15 cellular contexts compared by ENCODE assay signal in the genomic region with DNA sequence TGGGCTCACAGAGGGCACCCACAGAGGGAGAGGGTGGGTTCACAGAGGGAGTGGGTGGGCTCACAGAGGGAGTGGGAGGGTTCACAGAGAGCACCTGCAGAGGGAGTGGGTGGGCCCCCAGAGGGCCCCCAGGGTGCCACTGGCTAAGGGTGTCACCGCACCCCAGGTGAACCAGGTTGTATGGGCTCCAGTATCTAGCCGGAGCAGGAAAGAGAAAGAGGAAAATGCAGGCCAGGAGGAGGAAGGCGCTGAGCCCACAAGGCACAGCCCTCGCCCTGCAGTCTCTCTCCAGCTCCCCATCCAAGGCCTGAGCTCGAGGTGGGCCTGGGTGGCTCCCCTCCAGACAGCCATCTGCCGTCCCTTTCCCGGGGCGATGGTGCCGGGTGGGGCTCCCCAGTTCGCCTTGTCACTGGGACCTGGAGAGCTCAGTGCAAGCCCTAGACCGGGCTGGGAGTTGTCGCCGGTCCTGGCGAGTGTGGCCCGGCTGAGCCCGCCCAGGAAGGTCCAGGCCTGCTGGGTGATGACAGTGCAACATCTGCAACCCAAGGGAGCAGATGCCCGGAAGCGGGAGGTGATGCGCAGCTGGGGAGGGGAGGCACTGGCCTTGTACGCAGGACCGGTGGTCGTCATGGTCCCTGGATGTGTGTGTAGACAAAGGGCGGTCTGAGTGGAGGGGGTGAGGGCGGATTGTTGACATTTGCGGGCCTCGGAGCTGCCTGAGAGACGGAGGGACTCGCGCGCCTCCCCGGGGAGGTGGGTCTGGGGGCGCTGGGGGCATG. TPM values are rescaled to one million over a fixed set of nuclear protein-coding genes. Genes with fewer than 3 reads are reported as not detected.
DNase-seq lines count a peak whose midpoint lies in the region; ATAC-seq, FAIRE-seq and TF ChIP-seq lines count a peak whose summit lies in the region.
"Had no signal": no experiment of that assay in that cellular context is flagged by ENCODE, and none has a peak within 500 bp of the region (broad histone marks: within the 10 kb centered on the region; RNA-seq: fewer than 3 reads in every experiment).

No MANE protein-coding gene starts in this region.

- H3K4me1 ChIP-seq in endodermal cell (ENCODE audit: control insufficient read depth, insufficient read depth, low read length) (no peaks in the 10 kb centered on the region), gastrocnemius medialis (no peaks in the 10 kb centered on the region), aorta (ENCODE audit: control insufficient read depth in 1 of 2, insufficient read depth in 2 of 2, low read length in 2 of 2) (no peaks in the 10 kb centered on the region)

- peaks cover 62% of the 10 kb centered on the region for H3K27me3 Mint-ChIP-seq in activated naive CD4-positive, alpha-beta T cell treated with anti-CD3 and anti-CD28 coated beads, Interleukin-2, amount 10 ng/mL, durations not matched to agents 7 days and 5 days
- peaks cover 45% of the 10 kb centered on the region for H3K27me3 Mint-ChIP-seq in endodermal cell (ENCODE audit: insufficient read depth)
- H3K27me3 Mint-ChIP-seq in stimulated activated memory B cell treated with anti-CD40 and anti-IgM and Interleukin-4, amounts not matched to agents 10 μg/mL and 1 μg/mL and 100 μg/mL, for 72 hours, result peaks cover 91% of the 10 kb centered on the region

- no peak overlapping the region for H3K27ac Mint-ChIP-seq in activated naive CD4-positive, alpha-beta T cell treated with anti-CD3 and anti-CD28 coated beads, Interleukin-2, amount 10 ng/mL, durations not matched to agents 7 days and 5 days
- H3K27ac Mint-ChIP-seq in endodermal cell, result no peak overlapping the region
- no peak overlapping the region for H3K27ac Mint-ChIP-seq in stimulated activated memory B cell treated with anti-CD40 and anti-IgM and Interleukin-4, amounts not matched to agents 10 μg/mL and 1 μg/mL and 100 μg/mL, for 72 hours
- H3K27ac Mint-ChIP-seq: CD4-positive, CD25-positive, alpha-beta regulatory T cell had no signal

- H3K9me3 ChIP-seq in endodermal cell (ENCODE audit: control insufficient read depth, low read length), result no peaks in the 10 kb centered on the region
- no peaks in the 10 kb centered on the region for H3K9me3 ChIP-seq in gastrocnemius medialis
- no peaks in the 10 kb centered on the region for H3K9me3 ChIP-seq in aorta (ENCODE audit: control insufficient read depth, low read length)

- ATAC-seq in stimulated activated memory B cell treated with anti-CD40 and anti-IgM and Interleukin-4, amounts not matched to agents 10 μg/mL and 1 μg/mL and 100 μg/mL, for 72 hours, result peak; percentile 11
- ATAC-seq in gastrocnemius medialis (no peak), aorta (ENCODE audit: low FRiP score) (no peak)

- peaks cover 3% of the 10 kb centered on the region for H3K4me1 Mint-ChIP-seq in activated naive CD4-positive, alpha-beta T cell treated with anti-CD3 and anti-CD28 coated beads, Interleukin-2, amount 10 ng/mL, durations not matched to agents 7 days and 5 days
- peaks cover 7% of the 10 kb centered on the region for H3K4me1 Mint-ChIP-seq in endodermal cell
- H3K4me1 Mint-ChIP-seq in stimulated activated memory B cell treated with anti-CD40 and anti-IgM and Interleukin-4, amounts not matched to agents 10 μg/mL and 1 μg/mL and 100 μg/mL, for 72 hours, result peaks cover 22% of the 10 kb centered on the region

- WGBS in endodermal cell (ENCODE audit: insufficient coverage in 1 of 2, insufficient read length in 1 of 2), 2 experiments, result 64 to 84% methylated on average over 15 to 32 of the region's 32 CpGs
- 29% methylated on average over 30 to 32 of the region's 32 CpGs for WGBS in aorta, 2 donors

- no peaks in the 10 kb centered on the region for H3K36me3 Mint-ChIP-seq in activated naive CD4-positive, alpha-beta T cell treated with anti-CD3 and anti-CD28 coated beads, Interleukin-2, amount 10 ng/mL, durations not matched to agents 7 days and 5 days
- H3K36me3 Mint-ChIP-seq in endodermal cell (ENCODE audit: low read depth), result no peaks in the 10 kb centered on the region
- H3K36me3 Mint-ChIP-seq in stimulated activated memory B cell treated with anti-CD40 and anti-IgM and Interleukin-4, amounts not matched to agents 10 μg/mL and 1 μg/mL and 100 μg/mL, for 72 hours, result no peaks in the 10 kb centered on the region
- H3K36me3 Mint-ChIP-seq: CD4-positive, CD25-positive, alpha-beta regulatory T cell had no signal

- H3K27ac ChIP-seq in endodermal cell (ENCODE audit: low read depth, low read length), result no peak overlapping the region
- no peak overlapping the region for H3K27ac ChIP-seq in gastrocnemius medialis
- no peak overlapping the region for H3K27ac ChIP-seq in aorta (ENCODE audit: low read depth in 1 of 2, low read length in 2 of 2)

- peak; percentile 14 for DNase-seq in activated naive CD4-positive, alpha-beta T cell treated with anti-CD3 and anti-CD28 coated beads, Interleukin-2, amount 10 ng/mL, durations not matched to agents 7 days and 5 days
- no peak for DNase-seq in activated naive CD4-positive, alpha-beta T cell treated with anti-CD3 and anti-CD28 coated beads, Interleukin-2, amount 50 U/mL, for 16 hours
- DNase-seq in NCI-H146 treated with DMSO at 0.1 percent for 48 hours (lab: John Stamatoyannopoulos, UW; ENCODE audit: unreplicated experiment) (peak; percentile 54), endodermal cell (no peak), gastrocnemius medialis (no peak), aorta (no peak), RCC 7860 (ENCODE audit: low spot score) (no peak)
- DNase-seq: CD4-positive, CD25-positive, alpha-beta regulatory T cell; NCI-H446 treated with DMSO at 0.1 percent for 48 hours; SW 1271 had no signal

- intact Hi-C loops in gastrocnemius medialis (cut with DNase I; ENCODE audit: low total_unique reads) (no loop called here), aorta (cut with DNase I) (no loop called here)

- peak overlapping the region; percentile 73 for H3K4me3 ChIP-seq in endodermal cell (ENCODE audit: low read length)
- no peak overlapping the region for H3K4me3 ChIP-seq in gastrocnemius medialis
- no peak overlapping the region for H3K4me3 ChIP-seq in aorta (ENCODE audit: low read length in 2 of 2)

- TF ChIP-seq CTCF in endodermal cell (conservative IDR thresholded peaks at IDR 0.05) (no peak), gastrocnemius medialis (IDR thresholded peaks at IDR 0.05 in 4 of 5, conservative IDR thresholded peaks at IDR 0.05 in 1 of 5) (no peak)

- H3K36me3 ChIP-seq in endodermal cell (ENCODE audit: control insufficient read depth, insufficient read depth, low read length) (no peaks in the 10 kb centered on the region), gastrocnemius medialis (no peaks in the 10 kb centered on the region), aorta (ENCODE audit: control insufficient read depth in 1 of 2, insufficient read depth in 2 of 2, low read length in 1 of 2) (no peaks in the 10 kb centered on the region)

- H3K27me3 ChIP-seq in endodermal cell (ENCODE audit: control insufficient read depth, insufficient read depth, low read length, poor library complexity, severe bottlenecking), result peaks cover 37% of the 10 kb centered on the region
- H3K27me3 ChIP-seq in gastrocnemius medialis, result peaks cover 49 to 73% (median 55%) of the 10 kb centered on the region in 3 donors
- no peaks in the 10 kb centered on the region for H3K27me3 ChIP-seq in aorta (ENCODE audit: control insufficient read depth in 1 of 2, insufficient read depth in 2 of 2, low read length in 1 of 2)

- no peaks in the 10 kb centered on the region for H3K9me3 Mint-ChIP-seq in activated naive CD4-positive, alpha-beta T cell treated with anti-CD3 and anti-CD28 coated beads, Interleukin-2, amount 10 ng/mL, durations not matched to agents 7 days and 5 days
- H3K9me3 Mint-ChIP-seq in endodermal cell, result no peaks in the 10 kb centered on the region
- H3K9me3 Mint-ChIP-seq in stimulated activated memory B cell treated with anti-CD40 and anti-IgM and Interleukin-4, amounts not matched to agents 10 μg/mL and 1 μg/mL and 100 μg/mL, for 72 hours, result peaks cover 3% of the 10 kb centered on the region

- FAIRE-seq in RCC 7860 (lab: Jason Lieb, UNC), result no peak
- FAIRE-seq: HepG2 had no signal

- CTCF ChIA-PET in activated naive CD4-positive, alpha-beta T cell treated with anti-CD3 and anti-CD28 coated beads, Interleukin-2, amount 10 ng/mL, durations not matched to agents 7 days and 5 days (lab: Charles Lee), result no interaction called here

- no peak overlapping the region for H3K4me3 Mint-ChIP-seq in activated naive CD4-positive, alpha-beta T cell treated with anti-CD3 and anti-CD28 coated beads, Interleukin-2, amount 10 ng/mL, durations not matched to agents 7 days and 5 days
- peak overlapping the region; percentile 60 for H3K4me3 Mint-ChIP-seq in endodermal cell
- no peak overlapping the region for H3K4me3 Mint-ChIP-seq in stimulated activated memory B cell treated with anti-CD40 and anti-IgM and Interleukin-4, amounts not matched to agents 10 μg/mL and 1 μg/mL and 100 μg/mL, for 72 hours

- no peak overlapping the region for H3K9ac ChIP-seq in endodermal cell (ENCODE audit: extremely low read depth, low read length, poor library complexity, severe bottlenecking)

- in situ Hi-C loops in gastrocnemius medialis (cut with MboI; ENCODE audit: low sequenced_read_pairs in 4 of 4), result no loop called here

- TF ChIP-seq POLR2A in gastrocnemius medialis (IDR thresholded peaks at IDR 0.05), result no peak

RNA-seq across cellular contexts. Expression of a gene that starts 0.8 kb away (rescaled TPM):
- 10 to 100 TPM in 1 of 2 donors, 1 to 10 TPM in 1; 8.2 to 15.7 TPM for total RNA-seq in endodermal cell
- 4.0 TPM for polyA plus RNA-seq in endodermal cell (2013, experiment 1 of 2)
- 4.0 TPM for polyA plus RNA-seq in endodermal cell (2013, experiment 2 of 2)
- not detected for total RNA-seq in gastrocnemius medialis
- not detected for total RNA-seq in aorta
- not detected for polyA plus RNA-seq in aorta
- total RNA-seq: activated CD8-positive, alpha-beta memory T cell treated with anti-CD3 and anti-CD28 coated beads for 36 hours; CD4-positive, CD25-positive, alpha-beta regulatory T cell; esophagus mucosa; HepG2; renal cortical epithelial cell had no signal
- polyA plus RNA-seq: CD4-positive, CD25-positive, alpha-beta regulatory T cell; HepG2 had no signal

RNA-seq across cellular contexts. Expression of a gene that starts 24.2 kb away (rescaled TPM):
- total RNA-seq in endodermal cell, result not detected
- polyA plus RNA-seq in endodermal cell (2013, experiment 1 of 2), result not detected
- not detected for polyA plus RNA-seq in endodermal cell (2013, experiment 2 of 2)
- total RNA-seq in gastrocnemius medialis, result 1 to 10 TPM in 1 of 4 donors, under 1 TPM in 3; 0.16 to 1.5 (median 0.25) TPM
- 1 to 10 TPM in 1 of 2 donors, under 1 TPM in 1; 0.68 to 1.3 TPM for total RNA-seq in aorta
- polyA plus RNA-seq in aorta, result under 1 TPM in 1 of 2 donors, not detected in 1; 0.50 TPM
- total RNA-seq: activated CD8-positive, alpha-beta memory T cell treated with anti-CD3 and anti-CD28 coated beads for 36 hours; CD4-positive, CD25-positive, alpha-beta regulatory T cell; esophagus mucosa; HepG2; renal cortical epithelial cell had no signal
- polyA plus RNA-seq: CD4-positive, CD25-positive, alpha-beta regulatory T cell; HepG2 had no signal

Comparison
In these comparisons a context has a peak if more than half of its experiments do, and no peak if none do; other contexts are left out.
1. DNase-seq: peak in activated naive CD4-positive, alpha-beta T cell treated with anti-CD3 and anti-CD28 coated beads, Interleukin-2, amount 10 ng/mL, durations not matched to agents 7 days and 5 days (single experiment) and NCI-H146 treated with DMSO at 0.1 percent for 48 hours (single experiment); none in activated naive CD4-positive, alpha-beta T cell treated with anti-CD3 and anti-CD28 coated beads, Interleukin-2, amount 50 U/mL, for 16 hours (single experiment), endodermal cell (single experiment), gastrocnemius medialis (0 of 2), aorta (0 of 2) and RCC 7860 (single experiment).
2. RNA of a gene that starts 0.8 kb away (total RNA-seq): 8.2 to 15.7 TPM in endodermal cell; not detected in gastrocnemius medialis and not detected in aorta; every median in the first group is over 4 times any median in the second.